In the genomic region with DNA sequence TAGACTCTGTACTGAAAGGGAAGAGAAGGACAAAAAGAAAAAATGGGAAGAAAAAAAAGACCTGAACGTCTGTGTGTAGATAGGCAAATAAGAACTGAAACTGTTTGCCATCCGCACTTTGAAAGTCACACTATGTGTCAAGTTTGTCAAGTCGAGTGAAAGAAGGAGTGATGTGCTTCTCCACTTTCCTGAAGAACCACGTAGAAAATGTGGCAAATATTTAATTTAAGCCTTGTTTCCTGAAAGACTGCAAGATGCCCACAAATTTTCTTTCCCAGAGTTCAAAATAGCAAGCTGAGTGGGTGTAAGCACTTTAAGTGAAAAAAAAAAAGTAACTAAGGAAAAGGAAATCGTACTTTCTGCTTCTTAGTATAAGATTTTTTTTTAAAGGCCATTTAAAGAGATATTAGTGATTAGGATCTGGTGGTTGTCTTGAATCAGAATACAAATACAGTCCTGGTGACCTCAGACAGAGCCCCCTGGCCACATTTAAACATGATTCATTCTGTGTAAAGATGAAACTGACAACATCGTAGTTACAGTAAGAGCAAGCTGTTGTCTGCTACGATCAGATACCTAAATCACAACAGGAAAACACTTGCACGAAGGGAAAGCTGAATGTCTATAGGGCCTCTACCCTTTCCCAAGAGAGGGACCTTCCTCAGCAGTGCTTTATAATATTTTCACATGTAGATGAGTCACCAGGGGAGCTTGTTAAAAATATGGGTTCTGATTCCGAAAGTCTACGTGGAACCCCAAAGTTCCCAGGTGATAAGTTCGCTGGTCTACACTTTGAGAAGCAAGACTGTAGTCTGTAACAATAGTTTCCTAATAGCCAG, we compare ENCODE assay signal across 8 cellular contexts.
DNase-seq lines count a peak whose midpoint lies in the region; ATAC-seq and TF ChIP-seq lines count a peak whose summit lies in the region.

No MANE protein-coding gene starts in this region.

- ATAC-seq in GM18508 (IDR thresholded peaks at IDR 0.05; ENCODE audit: insufficient read depth, unreplicated experiment) = peak; percentile 55
- no peak for ATAC-seq in GM23338

- H3K9me2 ChIP-seq in GM23338 (ENCODE audit: insufficient read depth) = no peaks in the 10 kb centered on the region

- no peaks in the 10 kb centered on the region; the same call in 1 of the 2 replicates for H4K20me1 ChIP-seq in GM23338 (replicated peaks; ENCODE audit: insufficient read depth)

- no peak overlapping the region for H3K27ac ChIP-seq in GM23338 (ENCODE audit: low read depth)
- H3K27ac ChIP-seq in sigmoid colon = peak overlapping the region in 3 of 4 donors; percentile 27 to 43 (median 29)

- peak overlapping the region; percentile 33; the same call in 1 of the 2 replicates for H3K4me2 ChIP-seq in GM23338

- no peaks in the 10 kb centered on the region for H3K27me3 ChIP-seq in GM23338 (ENCODE audit: insufficient read depth)
- H3K27me3 ChIP-seq in sigmoid colon = no peaks in the 10 kb centered on the region

- H2AFZ ChIP-seq in GM23338 = no peak overlapping the region

- peaks cover 59% of the 10 kb centered on the region for H3K4me1 ChIP-seq in GM23338 (ENCODE audit: insufficient read depth)
- peaks cover 0 to 51% (median 30%) of the 10 kb centered on the region in 4 donors for H3K4me1 ChIP-seq in sigmoid colon

- DNase-seq in GM23338 (ENCODE audit: low spot score) (no peak), NCI-H526 (lab: John Stamatoyannopoulos, UW) (peak; percentile 31 to 44), sigmoid colon (no peak), HK-2 (ENCODE audit: unreplicated experiment) (no peak), DMS153 (lab: John Stamatoyannopoulos, UW) (no peak), head of caudate nucleus (no peak)
- DNase-seq in central memory CD4-positive, alpha-beta T cell = peak; percentile 60

- no peak for TF ChIP-seq CTCF in GM23338 (conservative IDR thresholded peaks at IDR 0.05; ENCODE audit: low read depth in 2 of 2)
- no peak for TF ChIP-seq CTCF in sigmoid colon (IDR thresholded peaks at IDR 0.05)

- H3K9me3 Mint-ChIP-seq in GM23338 = no peaks in the 10 kb centered on the region

- intact Hi-C loops in sigmoid colon (cut with DNase I) (loop anchor here (10.0 kb wide), 1 partner anchor 222 kb away; a partner anchor contains a TSS), head of caudate nucleus (cut with DNase I) (loop anchor here (10.0 kb wide), 1 partner anchor 102 kb away; a partner anchor contains a TSS)

- H3K27me3 Mint-ChIP-seq in GM23338 (ENCODE audit: insufficient read depth, low read depth, poor library complexity) = peaks cover 3% of the 10 kb centered on the region

- no peak for TF ChIP-seq POLR2A in sigmoid colon (IDR thresholded peaks at IDR 0.05)

- peaks cover 66% of the 10 kb centered on the region for H3K4me1 Mint-ChIP-seq in GM23338

- H3K27ac Mint-ChIP-seq in GM23338 = peak overlapping the region; percentile 56; the same call in 1 of the 2 replicates

- no peaks in the 10 kb centered on the region for H3K9me3 ChIP-seq in sigmoid colon

- no peak overlapping the region for H3K4me3 Mint-ChIP-seq in GM23338

- WGBS in sigmoid colon, 2 donors = 45 to 80% methylated on average over 11 of the region's 11 CpGs

- H3K4me3 ChIP-seq in GM23338 = no peak overlapping the region
- peak overlapping the region in 1 of 4 donors; percentile 17 for H3K4me3 ChIP-seq in sigmoid colon

- H3F3A ChIP-seq in GM23338 (replicated peaks; ENCODE audit: low read depth) = no peaks in the 10 kb centered on the region

- no peaks in the 10 kb centered on the region for H3K36me3 Mint-ChIP-seq in GM23338 (ENCODE audit: low read depth)

- peaks cover 9% of the 10 kb centered on the region; the same call in 1 of the 2 replicates for H3K79me2 ChIP-seq in GM23338 (replicated peaks; ENCODE audit: insufficient read depth)

- no peaks in the 10 kb centered on the region for H3K36me3 ChIP-seq in GM23338 (ENCODE audit: insufficient read depth)
- no peaks in the 10 kb centered on the region for H3K36me3 ChIP-seq in sigmoid colon

- no peak for TF ChIP-seq EP300 in sigmoid colon (IDR thresholded peaks at IDR 0.05)

TF ChIP-seq in GM23338, 12 proteins besides CTCF, POLR2A, EP300 and RAD21:
- no peak for TF ChIP-seq CREB1 (CRISPR knock-in tag; IDR thresholded peaks at IDR 0.05; ENCODE audit: low read depth)
- TF ChIP-seq EZH2phosphoT487 (IDR thresholded peaks at IDR 0.05; ENCODE audit: unreplicated experiment) = no peak
- no peak for TF ChIP-seq ZNF331 (CRISPR knock-in tag; IDR thresholded peaks at IDR 0.05; ENCODE audit: low read depth)

Comparison
In these comparisons a context has a peak if more than half of its experiments do, and no peak if none do; other contexts are left out.
1. DNase-seq: peak in NCI-H526 (2 of 2) and central memory CD4-positive, alpha-beta T cell (single experiment); none in GM23338 (single experiment), sigmoid colon (single experiment), HK-2 (single experiment), DMS153 (single experiment) and head of caudate nucleus (0 of 42).